In the genomic region with DNA sequence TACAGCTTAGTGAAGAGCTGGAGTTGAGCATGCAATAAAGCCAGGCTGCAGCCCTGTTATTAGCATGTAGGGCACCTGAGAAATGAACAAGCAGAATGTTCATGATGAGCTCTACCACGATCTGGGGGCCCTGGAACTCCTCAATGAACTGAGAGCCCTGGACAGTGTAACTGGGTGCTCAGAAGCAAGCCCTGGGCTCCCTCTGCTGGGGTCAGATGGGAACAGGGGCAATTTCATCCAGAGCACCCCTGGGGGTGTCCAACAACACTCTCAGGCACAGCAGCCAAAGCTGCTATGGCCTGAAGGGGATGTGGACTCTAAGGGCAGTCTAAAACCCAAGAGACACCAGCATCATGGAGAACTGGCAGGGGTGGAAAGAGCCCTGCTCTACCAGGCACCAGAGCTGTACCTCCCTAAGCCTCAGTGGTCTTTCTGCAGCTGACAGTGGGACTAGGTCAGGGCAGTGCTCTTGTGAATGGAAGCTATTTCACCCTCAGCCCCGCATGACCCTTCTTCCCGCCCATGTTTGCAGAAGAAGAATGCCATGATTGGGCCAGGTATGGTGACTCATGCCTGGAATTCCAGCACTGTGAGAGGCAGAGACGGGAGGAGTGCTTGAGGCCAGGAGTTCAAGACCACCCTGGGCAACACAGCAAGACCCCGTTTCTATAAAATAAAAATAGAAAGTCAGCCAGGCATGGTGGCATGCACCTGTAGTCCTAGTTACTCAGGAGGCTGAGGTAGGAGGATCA, we compare ENCODE assay signal across 8 cellular contexts. TPM values are rescaled to one million over a fixed set of nuclear protein-coding genes. Genes with fewer than 3 reads are reported as not detected.
DNase-seq lines count a peak whose midpoint lies in the region; ATAC-seq and TF ChIP-seq lines count a peak whose summit lies in the region.

No MANE protein-coding gene starts in this region.

- H3K27ac Mint-ChIP-seq in activated naive CD8-positive, alpha-beta T cell treated with anti-CD3 and anti-CD28 coated beads, Interleukin-2, amount 50 U/mL, for 24 hours = no peak overlapping the region
- no peak overlapping the region for H3K27ac Mint-ChIP-seq in type B pancreatic cell

- no peaks in the 10 kb centered on the region for H3K27me3 Mint-ChIP-seq in activated naive CD8-positive, alpha-beta T cell treated with anti-CD3 and anti-CD28 coated beads, Interleukin-2, amount 50 U/mL, for 24 hours
- no peaks in the 10 kb centered on the region for H3K27me3 Mint-ChIP-seq in type B pancreatic cell

- no peaks in the 10 kb centered on the region for H3K9me3 Mint-ChIP-seq in activated naive CD8-positive, alpha-beta T cell treated with anti-CD3 and anti-CD28 coated beads, Interleukin-2, amount 50 U/mL, for 24 hours
- H3K9me3 Mint-ChIP-seq in type B pancreatic cell = no peaks in the 10 kb centered on the region

- H3K27me3 ChIP-seq in MG63 = no peaks in the 10 kb centered on the region

- no peaks in the 10 kb centered on the region for H3K4me1 Mint-ChIP-seq in activated naive CD8-positive, alpha-beta T cell treated with anti-CD3 and anti-CD28 coated beads, Interleukin-2, amount 50 U/mL, for 24 hours
- H3K4me1 Mint-ChIP-seq in type B pancreatic cell (ENCODE audit: unreplicated experiment) = no peaks in the 10 kb centered on the region

- H3K9me3 ChIP-seq in MG63 = no peaks in the 10 kb centered on the region

- peaks cover 40% of the 10 kb centered on the region for H3K36me3 Mint-ChIP-seq in activated naive CD8-positive, alpha-beta T cell treated with anti-CD3 and anti-CD28 coated beads, Interleukin-2, amount 50 U/mL, for 24 hours (ENCODE audit: low read depth)
- H3K36me3 Mint-ChIP-seq in type B pancreatic cell = peaks cover 23% of the 10 kb centered on the region

- H3K36me3 ChIP-seq in MG63 = peaks cover 73% of the 10 kb centered on the region

- H3K4me3 ChIP-seq in MG63 = no peak overlapping the region

- TF ChIP-seq CTCF in type B pancreatic cell (conservative IDR thresholded peaks at IDR 0.05) = peak; percentile 58

- peak; percentile 46 for ATAC-seq in activated naive CD8-positive, alpha-beta T cell treated with anti-CD3 and anti-CD28 coated beads, Interleukin-2, amount 50 U/mL, for 24 hours
- no peak for ATAC-seq in HG03439 (IDR thresholded peaks at IDR 0.05; ENCODE audit: unreplicated experiment)

- no peak overlapping the region for H3K4me3 Mint-ChIP-seq in activated naive CD8-positive, alpha-beta T cell treated with anti-CD3 and anti-CD28 coated beads, Interleukin-2, amount 50 U/mL, for 24 hours
- H3K4me3 Mint-ChIP-seq in type B pancreatic cell = no peak overlapping the region

- DNase-seq in NCI-H2227 (lab: John Stamatoyannopoulos, UW; ENCODE audit: unreplicated experiment) = peak; percentile 16
- no peak for DNase-seq in NCI-H2227 treated with DMSO at 0.1 percent for 48 hours (lab: John Stamatoyannopoulos, UW)
- peak; percentile 17 for DNase-seq in MG63
- DNase-seq in activated naive CD8-positive, alpha-beta T cell treated with anti-CD3 and anti-CD28 coated beads, Interleukin-2, amount 50 U/mL, for 24 hours = peak; percentile 7
- peak; percentile 67 for DNase-seq in iPS-NIHi7 (ENCODE audit: extremely low spot score)
- DNase-seq in type B pancreatic cell (ENCODE audit: extremely low spot score, unreplicated experiment) = no peak
- no peak for DNase-seq in NCI-H1092 (lab: John Stamatoyannopoulos, UW)

RNA-seq across cellular contexts. Expression of gene THOC5, which starts 28.9 kb away (rescaled TPM):
- 49.7 and 73.2 TPM in 2 replicates for total RNA-seq in MG63 (2014; rRNA removed; shearing (Covaris generic); ENCODE audit: low replicate concordance)
- total RNA-seq in type B pancreatic cell (ENCODE audit: low replicate concordance) = 36.6 and 53.5 TPM in 2 replicates

RNA-seq across cellular contexts. Expression of gene NEFH, which starts 44.6 kb away (rescaled TPM):
- not detected in 2 replicates for total RNA-seq in MG63 (2014; rRNA removed; shearing (Covaris generic); ENCODE audit: low replicate concordance)
- total RNA-seq in type B pancreatic cell (ENCODE audit: low replicate concordance) = 1.3 and 2.9 TPM in 2 replicates

RNA-seq across cellular contexts. Expression of gene NIPSNAP1, which starts 56.3 kb away (rescaled TPM):
- total RNA-seq in MG63 (2014; rRNA removed; shearing (Covaris generic); ENCODE audit: low replicate concordance) = 49.0 and 57.0 TPM in 2 replicates
- 97.2 and 128 TPM in 2 replicates for total RNA-seq in type B pancreatic cell (ENCODE audit: low replicate concordance)

Comparison
In these comparisons a context has a peak if more than half of its experiments do, and no peak if none do; other contexts are left out.
1. DNase-seq: peak in NCI-H2227 (single experiment), MG63 (single experiment), activated naive CD8-positive, alpha-beta T cell treated with anti-CD3 and anti-CD28 coated beads, Interleukin-2, amount 50 U/mL, for 24 hours (single experiment) and iPS-NIHi7 (single experiment); none in NCI-H2227 treated with DMSO at 0.1 percent for 48 hours (single experiment), type B pancreatic cell (single experiment) and NCI-H1092 (single experiment).